ENCODE assay signal across 8 cellular contexts in genomic region chr20:62143976-62144825, GRCh38. TPM values are rescaled to one million over a fixed set of nuclear protein-coding genes. Genes with fewer than 3 reads are reported as not detected.
A peak's percentile ranks its signal among the peaks of the same experiment; 100 is the strongest.
DNase-seq lines count a peak whose midpoint lies in the region; ATAC-seq and TF ChIP-seq lines count a peak whose summit lies in the region.

No MANE protein-coding gene starts in this region.

- peak; percentile 50 for DNase-seq in ELF-1 (ENCODE audit: low read depth, low spot score)
- peak; percentile 57 to 68 for DNase-seq in Kasumi-1 (lab: John Stamatoyannopoulos, UW)
- peak; percentile 48 for DNase-seq in activated B cell treated with CpG ODN at 0.5 μM for 24 hours
- DNase-seq in lower leg skin (ENCODE audit: low spot score in 2 of 2): peak in 1 of 2 donors; percentile 92
- DNase-seq in stimulated activated CD8-positive, alpha-beta memory T cell treated with anti-CD3 and anti-CD28 coated beads, Interleukin-15, amount 100 ng/mL, for 48 hours (ENCODE audit: low read depth in 2 of 2): peak; percentile 45 to 49

- peak overlapping the region; percentile 74 for H3K4me3 ChIP-seq in lower leg skin (ENCODE audit: low read depth, poor library complexity, severe bottlenecking)

- no peaks in the 10 kb centered on the region for H3K27me3 Mint-ChIP-seq in activated B cell treated with CpG ODN at 0.5 μM for 24 hours
- no peaks in the 10 kb centered on the region for H3K27me3 Mint-ChIP-seq in dendritic cell treated with granulocyte-macrophage colony-stimulating factor and Interleukin-4, amounts not matched to agents 40 ng/mL and 50 ng/mL, for 4 days

- CTCF ChIA-PET in activated B cell treated with CpG ODN at 0.5 μM for 24 hours (lab: Charles Lee): interaction anchor here (1.9 kb wide), 1 partner anchor 133 kb away, joined by 5 read pairs; no protein-coding TSS in a partner anchor

- peak overlapping the region; percentile 50 for H3K27ac Mint-ChIP-seq in activated B cell treated with CpG ODN at 0.5 μM for 24 hours
- H3K27ac Mint-ChIP-seq in dendritic cell treated with granulocyte-macrophage colony-stimulating factor and Interleukin-4, amounts not matched to agents 40 ng/mL and 50 ng/mL, for 4 days: peak overlapping the region; percentile 88

- WGBS in lower leg skin, 2 donors: 1% methylated on average over 37 to 48 of the region's 100 CpGs

- ATAC-seq in GM21619 (IDR thresholded peaks at IDR 0.05; ENCODE audit: unreplicated experiment): peak; percentile 14
- ATAC-seq in activated B cell treated with CpG ODN at 0.5 μM for 24 hours (ENCODE audit: low read depth): peak; percentile 6
- ATAC-seq in HG03196 (IDR thresholded peaks at IDR 0.05; ENCODE audit: unreplicated experiment): no peak

- intact Hi-C loops in activated B cell treated with CpG ODN at 0.5 μM for 24 hours (cut with micrococcal nuclease) (loop anchor here (1.0 to 5.0 kb wide), 4 partner anchors 22 to 243 kb away; partner anchors contain the start of genes LSM14B and RPS21), lower leg skin (cut with DNase I; ENCODE audit: low total_unique reads) (no loop called here)
- intact Hi-C loops in dendritic cell treated with granulocyte-macrophage colony-stimulating factor and Interleukin-4, amounts not matched to agents 40 ng/mL and 50 ng/mL, for 4 days (cut with micrococcal nuclease): loop anchor here (2.0 kb wide), 1 partner anchor 39 kb away; the partner anchor contains the start of gene MTG2

- TF ChIP-seq CTCF in activated B cell treated with CpG ODN at 0.5 μM for 24 hours (IDR thresholded peaks at IDR 0.05) (no peak), lower leg skin (IDR thresholded peaks at IDR 0.05) (no peak)

- H3K36me3 Mint-ChIP-seq in activated B cell treated with CpG ODN at 0.5 μM for 24 hours (ENCODE audit: low read depth): peaks cover 26% of the 10 kb centered on the region
- peaks cover 47% of the 10 kb centered on the region for H3K36me3 Mint-ChIP-seq in dendritic cell treated with granulocyte-macrophage colony-stimulating factor and Interleukin-4, amounts not matched to agents 40 ng/mL and 50 ng/mL, for 4 days (ENCODE audit: low read depth)

- H3K4me3 Mint-ChIP-seq in activated B cell treated with CpG ODN at 0.5 μM for 24 hours: peak overlapping the region; percentile 81
- peak overlapping the region; percentile 83 for H3K4me3 Mint-ChIP-seq in dendritic cell treated with granulocyte-macrophage colony-stimulating factor and Interleukin-4, amounts not matched to agents 40 ng/mL and 50 ng/mL, for 4 days

- POLR2A ChIA-PET in activated B cell treated with CpG ODN at 0.5 μM for 24 hours (lab: Charles Lee): interaction anchor here (1.4 to 1.6 kb wide), 2 partner anchors 23 to 242 kb away, joined by 3 to 12 read pairs; partner anchors contain the start of genes LSM14B and RPS21

- TF ChIP-seq POLR2A in lower leg skin (IDR thresholded peaks at IDR 0.05): no peak

- peaks cover 36% of the 10 kb centered on the region for H3K4me1 Mint-ChIP-seq in activated B cell treated with CpG ODN at 0.5 μM for 24 hours
- H3K4me1 Mint-ChIP-seq in dendritic cell treated with granulocyte-macrophage colony-stimulating factor and Interleukin-4, amounts not matched to agents 40 ng/mL and 50 ng/mL, for 4 days (ENCODE audit: low read depth): peaks cover 56% of the 10 kb centered on the region

- H3K9me3 Mint-ChIP-seq in activated B cell treated with CpG ODN at 0.5 μM for 24 hours: no peaks in the 10 kb centered on the region
- no peaks in the 10 kb centered on the region for H3K9me3 Mint-ChIP-seq in dendritic cell treated with granulocyte-macrophage colony-stimulating factor and Interleukin-4, amounts not matched to agents 40 ng/mL and 50 ng/mL, for 4 days

RNA-seq across cellular contexts. Expression of gene SS18L1, which starts 0.6 kb away (rescaled TPM):
- total RNA-seq in activated B cell treated with CpG ODN at 0.5 μM for 24 hours (9.0 and 9.1 TPM in 2 replicates), lower leg skin (10 to 100 TPM; 23.3 to 51.7 (median 25.8) TPM)

RNA-seq across cellular contexts. Expression of gene PSMA7, which starts 1.0 kb away (rescaled TPM):
- total RNA-seq in activated B cell treated with CpG ODN at 0.5 μM for 24 hours (241 and 260 TPM in 2 replicates), lower leg skin (100 to 1,000 TPM; 200 to 240 (median 225) TPM)

RNA-seq across cellular contexts. Expression of gene LSM14B, which starts 21.9 kb away (rescaled TPM):
- total RNA-seq in activated B cell treated with CpG ODN at 0.5 μM for 24 hours (35.4 and 36.4 TPM in 2 replicates), lower leg skin (10 to 100 TPM; 44.9 to 60.3 (median 49.9) TPM)

RNA-seq across cellular contexts. Expression of gene MTG2, which starts 38.6 kb away (rescaled TPM):
- total RNA-seq in activated B cell treated with CpG ODN at 0.5 μM for 24 hours: 40.8 and 46.8 TPM in 2 replicates
- total RNA-seq in lower leg skin: 10 to 100 TPM; 21.4 to 42.0 (median 29.1) TPM
